In the genomic region with DNA sequence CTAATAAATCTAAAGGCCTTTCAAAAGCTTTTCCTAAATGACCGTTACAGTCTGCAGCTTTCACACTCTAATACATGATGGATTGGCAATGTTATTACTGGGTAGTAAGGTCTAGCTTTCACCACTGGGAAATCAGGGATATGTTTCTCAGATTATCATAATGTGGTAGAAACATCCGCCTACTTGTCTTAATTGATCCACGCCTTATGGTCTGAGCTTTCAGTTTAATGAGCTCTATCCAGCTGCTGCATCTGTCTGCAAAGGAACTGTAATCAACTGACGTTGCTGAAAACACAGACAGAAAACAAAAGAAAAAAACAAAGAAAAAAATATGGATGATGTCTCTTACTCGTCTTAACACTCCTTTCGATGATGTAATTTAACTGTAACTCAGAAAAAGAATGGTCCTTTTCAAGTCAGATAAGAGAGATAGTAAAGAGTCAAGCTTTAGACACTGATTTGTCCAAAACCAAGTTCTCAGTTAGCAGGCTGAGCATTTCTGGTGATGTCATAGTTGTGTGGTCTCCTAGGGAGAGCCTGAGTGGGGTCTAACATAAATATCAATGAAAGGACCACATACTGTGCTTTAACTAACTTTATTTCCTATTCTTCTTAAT, we compare ENCODE assay signal across 2 cellular contexts.
TF ChIP-seq lines count a peak whose summit lies in the region.

No MANE protein-coding gene starts in this region.

TF ChIP-seq in HepG2, 621 proteins besides CTCF, POLR2A, EP300 and RAD21:
- TF ChIP-seq SMARCE1 (IDR thresholded peaks at IDR 0.05; ENCODE audit: borderline replicate concordance) (no peak), STAT5B (CRISPR knock-in tag; IDR thresholded peaks at IDR 0.05) (no peak), ATF7 (IDR thresholded peaks at IDR 0.05) (peak; percentile 66), ATF7 (CRISPR knock-in tag; IDR thresholded peaks at IDR 0.05) (no peak), CREB1 (IDR thresholded peaks at IDR 0.05) (0 out of 2 replicates have a peak, but pooled peaks have one; percentile 22), CREB1 (CRISPR knock-in tag; IDR thresholded peaks at IDR 0.05) (no peak)

TF ChIP-seq in GM12878, 131 proteins besides CTCF, POLR2A, EP300 and RAD21:
- TF ChIP-seq SIX5 (IDR thresholded peaks at IDR 0.05; ENCODE audit: low read depth, low read length, severe bottlenecking) (no peak), POLR2AphosphoS5 (IDR thresholded peaks at IDR 0.05; ENCODE audit: low read length) (no peak), RBBP5 (conservative IDR thresholded peaks at IDR 0.05) (no peak), USF2 (IDR thresholded peaks at IDR 0.05; ENCODE audit: borderline replicate concordance, low read depth, low read length) (no peak), MTA2 (IDR thresholded peaks at IDR 0.05; ENCODE audit: low read depth) (no peak), GABPA (IDR thresholded peaks at IDR 0.05; ENCODE audit: low read depth) (no peak), IKZF2 (IDR thresholded peaks at IDR 0.05) (no peak), E2F4 (IDR thresholded peaks at IDR 0.05; ENCODE audit: low read depth, low read length) (no peak), SP1 (IDR thresholded peaks at IDR 0.05; ENCODE audit: low read depth, low read length) (no peak), TCF12 (IDR thresholded peaks at IDR 0.05; ENCODE audit: low read depth, low read length) (no peak), CREB1 (IDR thresholded peaks at IDR 0.05; ENCODE audit: low read depth) (no peak)
- TF ChIP-seq, protein P1, sequence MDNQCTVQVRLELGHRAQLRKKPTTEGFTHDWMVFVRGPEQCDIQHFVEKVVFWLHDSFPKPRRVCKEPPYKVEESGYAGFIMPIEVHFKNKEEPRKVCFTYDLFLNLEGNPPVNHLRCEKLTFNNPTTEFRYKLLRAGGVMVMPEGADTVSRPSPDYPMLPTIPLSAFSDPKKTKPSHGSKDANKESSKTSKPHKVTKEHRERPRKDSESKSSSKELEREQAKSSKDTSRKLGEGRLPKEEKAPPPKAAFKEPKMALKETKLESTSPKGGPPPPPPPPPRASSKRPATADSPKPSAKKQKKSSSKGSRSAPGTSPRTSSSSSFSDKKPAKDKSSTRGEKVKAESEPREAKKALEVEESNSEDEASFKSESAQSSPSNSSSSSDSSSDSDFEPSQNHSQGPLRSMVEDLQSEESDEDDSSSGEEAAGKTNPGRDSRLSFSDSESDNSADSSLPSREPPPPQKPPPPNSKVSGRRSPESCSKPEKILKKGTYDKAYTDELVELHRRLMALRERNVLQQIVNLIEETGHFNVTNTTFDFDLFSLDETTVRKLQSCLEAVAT (IDR thresholded peaks at IDR 0.05), result no peak
- TF ChIP-seq, protein P2, sequence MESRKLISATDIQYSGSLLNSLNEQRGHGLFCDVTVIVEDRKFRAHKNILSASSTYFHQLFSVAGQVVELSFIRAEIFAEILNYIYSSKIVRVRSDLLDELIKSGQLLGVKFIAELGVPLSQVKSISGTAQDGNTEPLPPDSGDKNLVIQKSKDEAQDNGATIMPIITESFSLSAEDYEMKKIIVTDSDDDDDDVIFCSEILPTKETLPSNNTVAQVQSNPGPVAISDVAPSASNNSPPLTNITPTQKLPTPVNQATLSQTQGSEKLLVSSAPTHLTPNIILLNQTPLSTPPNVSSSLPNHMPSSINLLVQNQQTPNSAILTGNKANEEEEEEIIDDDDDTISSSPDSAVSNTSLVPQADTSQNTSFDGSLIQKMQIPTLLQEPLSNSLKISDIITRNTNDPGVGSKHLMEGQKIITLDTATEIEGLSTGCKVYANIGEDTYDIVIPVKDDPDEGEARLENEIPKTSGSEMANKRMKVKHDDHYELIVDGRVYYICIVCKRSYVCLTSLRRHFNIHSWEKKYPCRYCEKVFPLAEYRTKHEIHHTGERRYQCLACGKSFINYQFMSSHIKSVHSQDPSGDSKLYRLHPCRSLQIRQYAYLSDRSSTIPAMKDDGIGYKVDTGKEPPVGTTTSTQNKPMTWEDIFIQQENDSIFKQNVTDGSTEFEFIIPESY (IDR thresholded peaks at IDR 0.05), result no peak
